In genomic region chr3:83216919-83217594, GRCh38 we compare ENCODE assay signal across 1 cellular context.
TF ChIP-seq lines count a peak whose summit lies in the region.

No MANE protein-coding gene starts in this region.

TF ChIP-seq in WTC11, 78 proteins besides CTCF, POLR2A, EP300 and RAD21 (continued from another document):
- TF ChIP-seq ZNF425 (CRISPR knock-in tag; conservative IDR thresholded peaks at IDR 0.05) (no peak), ZNF121 (CRISPR knock-in tag; IDR thresholded peaks at IDR 0.05) (no peak)
- TF ChIP-seq, protein P1, sequence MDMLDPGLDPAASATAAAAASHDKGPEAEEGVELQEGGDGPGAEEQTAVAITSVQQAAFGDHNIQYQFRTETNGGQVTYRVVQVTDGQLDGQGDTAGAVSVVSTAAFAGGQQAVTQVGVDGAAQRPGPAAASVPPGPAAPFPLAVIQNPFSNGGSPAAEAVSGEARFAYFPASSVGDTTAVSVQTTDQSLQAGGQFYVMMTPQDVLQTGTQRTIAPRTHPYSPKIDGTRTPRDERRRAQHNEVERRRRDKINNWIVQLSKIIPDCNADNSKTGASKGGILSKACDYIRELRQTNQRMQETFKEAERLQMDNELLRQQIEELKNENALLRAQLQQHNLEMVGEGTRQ (CRISPR knock-in tag; IDR thresholded peaks at IDR 0.05), result no peak
